In genomic region chr15:65651042-65651322, GRCh38 we compare ENCODE assay signal across 2 cellular contexts.
TF ChIP-seq lines count a peak whose summit lies in the region.

No MANE protein-coding gene starts in this region.

TF ChIP-seq in HepG2, 621 proteins besides CTCF, POLR2A, EP300 and RAD21:
- TF ChIP-seq E2F2 (CRISPR knock-in tag; IDR thresholded peaks at IDR 0.05; ENCODE audit: borderline replicate concordance) (no peak), POLR2G (IDR thresholded peaks at IDR 0.05; ENCODE audit: low read depth, low read length) (0 out of 2 replicates have a peak, but pooled peaks have one; percentile 30)
TF ChIP-seq in HepG2: peak in this region for 1.

TF ChIP-seq in K562, 482 proteins besides CTCF, POLR2A, EP300 and RAD21:
- no peak for TF ChIP-seq ZNF551 (CRISPR knock-in tag; IDR thresholded peaks at IDR 0.05)
- no peak for TF ChIP-seq ZNF232 (CRISPR knock-in tag; IDR thresholded peaks at IDR 0.05)
- TF ChIP-seq, protein P1, sequence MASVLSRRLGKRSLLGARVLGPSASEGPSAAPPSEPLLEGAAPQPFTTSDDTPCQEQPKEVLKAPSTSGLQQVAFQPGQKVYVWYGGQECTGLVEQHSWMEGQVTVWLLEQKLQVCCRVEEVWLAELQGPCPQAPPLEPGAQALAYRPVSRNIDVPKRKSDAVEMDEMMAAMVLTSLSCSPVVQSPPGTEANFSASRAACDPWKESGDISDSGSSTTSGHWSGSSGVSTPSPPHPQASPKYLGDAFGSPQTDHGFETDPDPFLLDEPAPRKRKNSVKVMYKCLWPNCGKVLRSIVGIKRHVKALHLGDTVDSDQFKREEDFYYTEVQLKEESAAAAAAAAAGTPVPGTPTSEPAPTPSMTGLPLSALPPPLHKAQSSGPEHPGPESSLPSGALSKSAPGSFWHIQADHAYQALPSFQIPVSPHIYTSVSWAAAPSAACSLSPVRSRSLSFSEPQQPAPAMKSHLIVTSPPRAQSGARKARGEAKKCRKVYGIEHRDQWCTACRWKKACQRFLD (CRISPR knock-in tag; IDR thresholded peaks at IDR 0.05), result no peak
- TF ChIP-seq, protein P2, sequence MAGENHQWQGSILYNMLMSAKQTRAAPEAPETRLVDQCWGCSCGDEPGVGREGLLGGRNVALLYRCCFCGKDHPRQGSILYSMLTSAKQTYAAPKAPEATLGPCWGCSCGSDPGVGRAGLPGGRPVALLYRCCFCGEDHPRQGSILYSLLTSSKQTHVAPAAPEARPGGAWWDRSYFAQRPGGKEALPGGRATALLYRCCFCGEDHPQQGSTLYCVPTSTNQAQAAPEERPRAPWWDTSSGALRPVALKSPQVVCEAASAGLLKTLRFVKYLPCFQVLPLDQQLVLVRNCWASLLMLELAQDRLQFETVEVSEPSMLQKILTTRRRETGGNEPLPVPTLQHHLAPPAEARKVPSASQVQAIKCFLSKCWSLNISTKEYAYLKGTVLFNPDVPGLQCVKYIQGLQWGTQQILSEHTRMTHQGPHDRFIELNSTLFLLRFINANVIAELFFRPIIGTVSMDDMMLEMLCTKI (IDR thresholded peaks at IDR 0.05; ENCODE audit: partially characterized antibody), result no peak
- TF ChIP-seq JUN (IDR thresholded peaks at IDR 0.05; ENCODE audit: borderline replicate concordance, low read depth, low read length), result no peak
- no peak for TF ChIP-seq JUN (CRISPR knock-in tag; IDR thresholded peaks at IDR 0.05; ENCODE audit: borderline replicate concordance)
- no peak for TF ChIP-seq NONO (IDR thresholded peaks at IDR 0.05; ENCODE audit: low read depth in 2 of 2, low read length in 1 of 2)
- TF ChIP-seq ATF1 (CRISPR knock-in tag; IDR thresholded peaks at IDR 0.05), result no peak
- no peak for TF ChIP-seq ATF1 (tag; IDR thresholded peaks at IDR 0.05)
- no peak for TF ChIP-seq MBD2 (IDR thresholded peaks at IDR 0.05; ENCODE audit: borderline replicate concordance, low read depth)
TF ChIP-seq in K562: peak in this region for 0.
